ENCODE assay signal across 13 cellular contexts in genomic region chr6:34339432-34339831, GRCh38. TPM values are rescaled to one million over a fixed set of nuclear protein-coding genes. Genes with fewer than 3 reads are reported as not detected.
DNase-seq lines count a peak whose midpoint lies in the region; TF ChIP-seq lines count a peak whose summit lies in the region.
"Had no signal": no experiment of that assay in that cellular context is flagged by ENCODE, and none has a peak within 500 bp of the region (broad histone marks: within the 10 kb centered on the region; RNA-seq: fewer than 3 reads in every experiment).

No MANE protein-coding gene starts in this region.

- H3K4me1 ChIP-seq in left ventricle myocardium inferior (peaks cover 87% of the 10 kb centered on the region), right atrium auricular region (peaks cover 0 to 73% of the 10 kb centered on the region in 2 donors), SJCRH30 (peaks cover 20% of the 10 kb centered on the region), neutrophil (ENCODE audit: control insufficient read depth in 1 of 2, insufficient read depth in 1 of 2, low read depth in 1 of 2, low read length in 1 of 2) (peaks cover 35 to 61% of the 10 kb centered on the region in 2 experiments)

- H3K4me3 ChIP-seq in left ventricle myocardium inferior (no peak overlapping the region), right atrium auricular region (no peak overlapping the region), SJCRH30 (no peak overlapping the region), neutrophil (ENCODE audit: low read depth in 1 of 2, low read length in 1 of 2) (no peak overlapping the region)
- H3K4me3 ChIP-seq: GM23248 had no signal

- peak overlapping the region; percentile 63 for H3K27ac ChIP-seq in left ventricle myocardium inferior (replicated peaks)
- peak overlapping the region in 1 of 2 donors; percentile 17 for H3K27ac ChIP-seq in right atrium auricular region
- H3K27ac ChIP-seq in SJCRH30: no peak overlapping the region
- peak overlapping the region; percentile 59 for H3K27ac ChIP-seq in neutrophil
- H3K27ac ChIP-seq: GM23248 had no signal

- intact Hi-C loops in left ventricle myocardium inferior (cut with micrococcal nuclease): no loop called here

- DNase-seq in left ventricle myocardium inferior (no peak), right atrium auricular region (ENCODE audit: low spot score) (no peak), SJCRH30 (peak; percentile 14 to 55), GM10266 (ENCODE audit: extremely low spot score) (no peak), NCI-H1092 treated with DMSO at 0.1 percent for 48 hours (lab: John Stamatoyannopoulos, UW) (no peak)
- DNase-seq in stimulated activated CD4-positive, alpha-beta T cell treated with anti-CD3 and anti-CD28 coated beads, Interleukin-12 subunit alpha, Interleukin-12 subunit beta, amount 100 ng/mL, for 4 hours: no peak
- DNase-seq: CD4-positive, alpha-beta memory T cell; GM23248; KG1; MM.1S; NCI-H1930; NCI-H2171 had no signal

- H3K36me3 ChIP-seq in left ventricle myocardium inferior (peaks cover 8% of the 10 kb centered on the region), right atrium auricular region (no peaks in the 10 kb centered on the region), SJCRH30 (no peaks in the 10 kb centered on the region), neutrophil (no peaks in the 10 kb centered on the region)

- no peaks in the 10 kb centered on the region for H3K27me3 ChIP-seq in left ventricle myocardium inferior (ENCODE audit: low read depth)
- no peaks in the 10 kb centered on the region for H3K27me3 ChIP-seq in right atrium auricular region
- no peaks in the 10 kb centered on the region for H3K27me3 ChIP-seq in SJCRH30
- no peaks in the 10 kb centered on the region for H3K27me3 ChIP-seq in neutrophil

- TF ChIP-seq CTCF in left ventricle myocardium inferior (IDR thresholded peaks at IDR 0.05; ENCODE audit: borderline replicate concordance) (no peak), right atrium auricular region (IDR thresholded peaks at IDR 0.05) (no peak), neutrophil (IDR thresholded peaks at IDR 0.05) (no peak), GM10266 (IDR thresholded peaks at IDR 0.05; ENCODE audit: control insufficient read depth, insufficient read depth, low read depth, missing control alignments) (no peak)

- no peaks in the 10 kb centered on the region for H3K9me3 ChIP-seq in left ventricle myocardium inferior (replicated peaks)
- no peaks in the 10 kb centered on the region for H3K9me3 ChIP-seq in right atrium auricular region
- no peaks in the 10 kb centered on the region for H3K9me3 ChIP-seq in SJCRH30 (replicated peaks)
- no peaks in the 10 kb centered on the region for H3K9me3 ChIP-seq in neutrophil

RNA-seq across cellular contexts. Expression of gene NUDT3, which starts 53.0 kb away (rescaled TPM):
- total RNA-seq in left ventricle myocardium inferior (50.1 TPM), right atrium auricular region (10 to 100 TPM; 47.2 to 53.5 TPM)
- 13.2 and 14.1 TPM in 2 replicates for total RNA-seq in SJCRH30 (2014; rRNA removed; shearing (Covaris generic))

Comparison
In these comparisons a context has a peak if more than half of its experiments do, and no peak if none do; other contexts are left out.
1. DNase-seq: peak in SJCRH30 (2 of 2); none in left ventricle myocardium inferior (single experiment), right atrium auricular region (single experiment), GM10266 (single experiment), stimulated activated CD4-positive, alpha-beta T cell treated with anti-CD3 and anti-CD28 coated beads, Interleukin-12 subunit alpha, Interleukin-12 subunit beta, amount 100 ng/mL, for 4 hours (single experiment) and NCI-H1092 treated with DMSO at 0.1 percent for 48 hours (single experiment).